In the genomic region with DNA sequence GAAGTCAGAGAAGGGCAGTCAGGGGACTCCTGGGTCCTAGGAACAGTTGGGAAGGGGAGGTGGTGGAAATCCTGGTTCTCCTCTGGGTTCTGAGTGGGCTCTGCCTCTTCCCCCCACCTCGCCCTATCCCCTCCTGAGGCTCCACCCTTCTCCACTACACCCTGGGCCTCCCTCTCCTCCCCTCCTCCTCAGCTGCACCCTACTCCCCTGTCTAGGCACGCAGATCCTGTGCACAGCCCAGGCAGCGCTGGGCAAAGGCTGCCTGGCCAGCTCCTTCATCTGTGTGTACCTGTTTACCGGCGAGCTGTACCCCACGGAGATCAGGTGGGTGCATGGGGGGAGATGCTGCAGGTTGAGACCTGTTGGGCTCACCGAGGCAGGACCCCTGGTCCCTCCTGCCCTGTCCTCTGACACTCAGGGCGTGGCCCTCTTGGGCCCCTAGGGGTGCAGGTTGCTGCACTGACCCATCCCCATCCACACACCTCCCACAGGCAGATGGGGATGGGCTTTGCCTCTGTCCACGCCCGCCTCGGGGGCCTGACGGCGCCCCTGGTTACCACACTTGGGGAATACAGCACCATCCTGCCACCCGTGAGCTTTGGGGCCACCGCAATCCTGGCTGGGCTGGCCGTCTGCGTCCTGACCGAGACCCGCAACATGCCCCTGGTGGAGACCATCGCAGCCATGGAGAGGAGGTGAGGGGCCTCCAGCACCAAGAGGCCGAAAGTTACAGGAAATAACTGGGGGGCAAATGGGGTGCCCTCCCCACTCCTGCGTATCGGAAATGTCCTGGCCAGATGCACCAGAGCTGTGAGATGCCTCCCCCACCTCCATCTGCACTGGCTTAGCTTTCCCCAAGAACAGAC, we compare ENCODE assay signal across 23 cellular contexts. TPM values are rescaled to one million over a fixed set of nuclear protein-coding genes. Genes with fewer than 3 reads are reported as not detected.
A peak's percentile ranks its signal among the peaks of the same experiment; 100 is the strongest.
DNase-seq lines count a peak whose midpoint lies in the region; ATAC-seq and TF ChIP-seq lines count a peak whose summit lies in the region.
"Had no signal": no experiment of that assay in that cellular context is flagged by ENCODE, and none has a peak within 500 bp of the region (broad histone marks: within the 10 kb centered on the region; RNA-seq: fewer than 3 reads in every experiment).

No MANE protein-coding gene starts in this region.

- H3K9me3 ChIP-seq in left ventricle myocardium inferior (replicated peaks) (no peaks in the 10 kb centered on the region), neural progenitor cell (ENCODE audit: low read depth) (no peaks in the 10 kb centered on the region), mesenchymal stem cell (ENCODE audit: control insufficient read depth, low read length) (no peaks in the 10 kb centered on the region)

- H3K4me2 ChIP-seq in neural progenitor cell (no peak overlapping the region), mesenchymal stem cell (ENCODE audit: low read length, poor library complexity, severe bottlenecking) (no peak overlapping the region)
- H3K4me2 ChIP-seq: KMS-11 had no signal

- H3K4me1 ChIP-seq in left ventricle myocardium inferior = no peaks in the 10 kb centered on the region
- no peaks in the 10 kb centered on the region for H3K4me1 ChIP-seq in neural progenitor cell
- H3K4me1 ChIP-seq in mesenchymal stem cell (ENCODE audit: control insufficient read depth, insufficient read depth, low read depth, low read length) = no peaks in the 10 kb centered on the region

- no peaks in the 10 kb centered on the region for H4K20me1 ChIP-seq in neural progenitor cell (ENCODE audit: low read depth)

- H2BK12ac ChIP-seq in mesenchymal stem cell (ENCODE audit: low read length in 2 of 2) = no peak overlapping the region

- no peak overlapping the region for H3K27ac Mint-ChIP-seq in chondrocyte (ENCODE audit: unreplicated experiment)
- peak overlapping the region; percentile 78 for H3K27ac Mint-ChIP-seq in neural progenitor cell
- H3K27ac Mint-ChIP-seq in stimulated activated memory B cell treated with anti-CD40 and anti-IgM and Interleukin-4, amounts not matched to agents 10 μg/mL and 1 μg/mL and 100 μg/mL, for 72 hours = no peak overlapping the region
- H3K27ac Mint-ChIP-seq in naive thymus-derived CD8-positive, alpha-beta T cell = peak overlapping the region in 1 of 10 donors; percentile 85
- H3K27ac Mint-ChIP-seq: CD4-positive, CD25-positive, alpha-beta regulatory T cell had no signal

- intact Hi-C loops in Right ventricle myocardium inferior (cut with DNase I) = no loop called here
- intact Hi-C loops in left ventricle myocardium inferior (cut with micrococcal nuclease) = no loop called here

- no peaks in the 10 kb centered on the region for H3F3A ChIP-seq in neural progenitor cell (ENCODE audit: low read depth)

- H3K9me3 Mint-ChIP-seq in chondrocyte (ENCODE audit: low read depth) (no peaks in the 10 kb centered on the region), neural progenitor cell (peaks cover 3% of the 10 kb centered on the region)
- H3K9me3 Mint-ChIP-seq in stimulated activated memory B cell treated with anti-CD40 and anti-IgM and Interleukin-4, amounts not matched to agents 10 μg/mL and 1 μg/mL and 100 μg/mL, for 72 hours = no peaks in the 10 kb centered on the region
- H3K9me3 Mint-ChIP-seq in naive thymus-derived CD8-positive, alpha-beta T cell = no peaks in the 10 kb centered on the region
- H3K9me3 Mint-ChIP-seq: CD4-positive, CD25-positive, alpha-beta regulatory T cell; H9 had no signal

- H3K27ac ChIP-seq in left ventricle myocardium inferior (replicated peaks) = no peak overlapping the region
- H3K27ac ChIP-seq in neural progenitor cell = no peak overlapping the region
- no peak overlapping the region for H3K27ac ChIP-seq in caudate nucleus (ENCODE audit: low read depth, low read length)
- H3K27ac ChIP-seq in mesenchymal stem cell (ENCODE audit: low read length, poor library complexity, severe bottlenecking) = no peak overlapping the region
- H3K27ac ChIP-seq: KMS-11, RWPE1 had no signal

- POLR2A ChIA-PET in naive thymus-derived CD8-positive, alpha-beta T cell (lab: Charles Lee) = no interaction called here

- DNase-seq in Right ventricle myocardium inferior (ENCODE audit: missing footprints) (no peak), left ventricle myocardium inferior (no peak), chondrocyte (ENCODE audit: low spot score) (peak; percentile 80), neural progenitor cell (ENCODE audit: low spot score) (no peak), caudate nucleus (lab: John Stamatoyannopoulos, UW) (no peak), mesenchymal stem cell (no peak)
- DNase-seq in naive thymus-derived CD8-positive, alpha-beta T cell = no peak
- DNase-seq: 8988T; CD4-positive, CD25-positive, alpha-beta regulatory T cell; H9; IMR-90; NCI-H1048; NCI-H1417; NCI-H1694; NCI-H2029 treated with DMSO at 0.1 percent for 48 hours; NCI-H446 treated with DMSO at 0.1 percent for 48 hours; NCI-H526; NCI-H82; NK-92 treated with Interleukin-12 subunit alpha and Interleukin-12 subunit beta, amount 100 ng/mL, for 24 hours; SHP77 treated with DMSO at 0.1 percent for 48 hours had no signal

- H4K8ac ChIP-seq in mesenchymal stem cell (ENCODE audit: low read length) = no peak overlapping the region

- H3K79me1 ChIP-seq in mesenchymal stem cell (replicated peaks; ENCODE audit: low read length, poor library complexity, severe bottlenecking) = no peaks in the 10 kb centered on the region

- no peak overlapping the region for H2BK15ac ChIP-seq in mesenchymal stem cell (ENCODE audit: low read depth, poor library complexity, severe bottlenecking)

- H3K18ac ChIP-seq in mesenchymal stem cell (ENCODE audit: low read depth in 1 of 2, low read length in 2 of 2) = no peak overlapping the region

- H3K4me3 ChIP-seq in left ventricle myocardium inferior (no peak overlapping the region), neural progenitor cell (no peak overlapping the region), mesenchymal stem cell (ENCODE audit: insufficient read depth in 1 of 2, low read depth in 1 of 2, low read length in 2 of 2) (no peak overlapping the region)

- H3K4ac ChIP-seq in mesenchymal stem cell (ENCODE audit: low read depth in 1 of 2, low read length in 2 of 2) = no peak overlapping the region

- TF ChIP-seq CTCF in left ventricle myocardium inferior (IDR thresholded peaks at IDR 0.05; ENCODE audit: borderline replicate concordance) = no peak
- TF ChIP-seq CTCF in chondrocyte (IDR thresholded peaks at IDR 0.05) = no peak
- TF ChIP-seq CTCF in neural progenitor cell (IDR thresholded peaks at IDR 0.05) = no peak

- no peaks in the 10 kb centered on the region for H3K79me2 ChIP-seq in neural progenitor cell (ENCODE audit: low read depth)

- H3K27me3 ChIP-seq in left ventricle myocardium inferior (ENCODE audit: low read depth) = no peaks in the 10 kb centered on the region
- H3K27me3 ChIP-seq in neural progenitor cell = no peaks in the 10 kb centered on the region
- peaks cover 0 to 12% of the 10 kb centered on the region in 2 experiments for H3K27me3 ChIP-seq in mesenchymal stem cell (ENCODE audit: control insufficient read depth in 1 of 2, insufficient read depth in 1 of 2, low read length in 2 of 2)

- H3K23ac ChIP-seq in mesenchymal stem cell (ENCODE audit: low read length in 2 of 2) = no peak overlapping the region

- 68% methylated on average over 21 of the region's 23 CpGs for whole genome bisulfite sequencing in mesenchymal stem cell

- H3K14ac ChIP-seq in mesenchymal stem cell (ENCODE audit: low read length in 2 of 2) = no peak overlapping the region

- H3K36me3 Mint-ChIP-seq in chondrocyte (ENCODE audit: low read depth) (no peaks in the 10 kb centered on the region), neural progenitor cell (no peaks in the 10 kb centered on the region)
- H3K36me3 Mint-ChIP-seq in stimulated activated memory B cell treated with anti-CD40 and anti-IgM and Interleukin-4, amounts not matched to agents 10 μg/mL and 1 μg/mL and 100 μg/mL, for 72 hours = no peaks in the 10 kb centered on the region
- H3K36me3 Mint-ChIP-seq in naive thymus-derived CD8-positive, alpha-beta T cell = no peaks in the 10 kb centered on the region
- H3K36me3 Mint-ChIP-seq: CD4-positive, CD25-positive, alpha-beta regulatory T cell had no signal

- H2AFZ ChIP-seq in neural progenitor cell (replicated peaks) (peak overlapping the region; percentile 34), mesenchymal stem cell (ENCODE audit: low read depth, low read length) (no peak overlapping the region)

- no peak overlapping the region for H2BK120ac ChIP-seq in mesenchymal stem cell (ENCODE audit: low read depth, low read length)

- peaks cover 2% of the 10 kb centered on the region for H3K27me3 Mint-ChIP-seq in chondrocyte (ENCODE audit: low read depth)
- H3K27me3 Mint-ChIP-seq in neural progenitor cell (ENCODE audit: insufficient read depth, low read depth) = peaks cover 8% of the 10 kb centered on the region
- H3K27me3 Mint-ChIP-seq in stimulated activated memory B cell treated with anti-CD40 and anti-IgM and Interleukin-4, amounts not matched to agents 10 μg/mL and 1 μg/mL and 100 μg/mL, for 72 hours = no peaks in the 10 kb centered on the region
- H3K27me3 Mint-ChIP-seq in naive thymus-derived CD8-positive, alpha-beta T cell = peaks cover 0 to 4% (median 0%) of the 10 kb centered on the region in 5 donors

- H2AK5ac ChIP-seq in mesenchymal stem cell (ENCODE audit: low read length, severe bottlenecking) = no peak overlapping the region

- H3K9ac ChIP-seq in neural progenitor cell (no peak overlapping the region), mesenchymal stem cell (ENCODE audit: low read length) (no peak overlapping the region)
- H3K9ac ChIP-seq: KMS-11 had no signal

- no peak overlapping the region for H4K91ac ChIP-seq in mesenchymal stem cell (ENCODE audit: low read length)

- ATAC-seq in Right ventricle myocardium inferior = peak; percentile 13
- peak; percentile 41 for ATAC-seq in stimulated activated memory B cell treated with anti-CD40 and anti-IgM and Interleukin-4, amounts not matched to agents 10 μg/mL and 1 μg/mL and 100 μg/mL, for 72 hours
- no peak for ATAC-seq in naive thymus-derived CD8-positive, alpha-beta T cell

- no peaks in the 10 kb centered on the region for H3K4me1 Mint-ChIP-seq in chondrocyte (ENCODE audit: low read depth)
- peaks cover 9% of the 10 kb centered on the region for H3K4me1 Mint-ChIP-seq in neural progenitor cell
- no peaks in the 10 kb centered on the region for H3K4me1 Mint-ChIP-seq in stimulated activated memory B cell treated with anti-CD40 and anti-IgM and Interleukin-4, amounts not matched to agents 10 μg/mL and 1 μg/mL and 100 μg/mL, for 72 hours
- H3K4me1 Mint-ChIP-seq in naive thymus-derived CD8-positive, alpha-beta T cell = no peaks in the 10 kb centered on the region
- H3K4me1 Mint-ChIP-seq: CD4-positive, CD25-positive, alpha-beta regulatory T cell had no signal

- no peak overlapping the region for H2BK5ac ChIP-seq in mesenchymal stem cell (ENCODE audit: low read depth, low read length, poor library complexity, severe bottlenecking)

- H3K4me3 Mint-ChIP-seq in chondrocyte (ENCODE audit: unreplicated experiment) (no peak overlapping the region), neural progenitor cell (no peak overlapping the region)
- no peak overlapping the region for H3K4me3 Mint-ChIP-seq in stimulated activated memory B cell treated with anti-CD40 and anti-IgM and Interleukin-4, amounts not matched to agents 10 μg/mL and 1 μg/mL and 100 μg/mL, for 72 hours
- H3K4me3 Mint-ChIP-seq in naive thymus-derived CD8-positive, alpha-beta T cell = no peak overlapping the region
- H3K4me3 Mint-ChIP-seq: CD4-positive, CD25-positive, alpha-beta regulatory T cell; H9 had no signal

- H3K36me3 ChIP-seq in left ventricle myocardium inferior (no peaks in the 10 kb centered on the region), neural progenitor cell (no peaks in the 10 kb centered on the region), mesenchymal stem cell (ENCODE audit: control insufficient read depth in 1 of 2, insufficient read depth in 2 of 2, low read depth in 1 of 2, low read length in 2 of 2) (no peaks in the 10 kb centered on the region)

RNA-seq across cellular contexts. Expression of gene POLA2, which starts 25.3 kb away (rescaled TPM):
- total RNA-seq in Right ventricle myocardium inferior = 2.9 TPM
- total RNA-seq in left ventricle myocardium inferior = 3.8 TPM
- 5.7 to 19.0 TPM (median 6.2 TPM) in 3 replicates for total RNA-seq in chondrocyte
- 33.3 and 47.7 TPM in 2 replicates for total RNA-seq in neural progenitor cell (ENCODE audit: low replicate concordance)
- polyA plus RNA-seq in mesenchymal stem cell (2013, experiment 1 of 2) = 2.6 TPM
- polyA plus RNA-seq in mesenchymal stem cell (2013, experiment 2 of 2) = 3.4 TPM
- 10 to 100 TPM; 24.5 to 24.7 TPM for total RNA-seq in naive thymus-derived CD8-positive, alpha-beta T cell
- 10 to 100 TPM in 2 of 3 donors, 1 to 10 TPM in 1; 9.7 to 13.5 (median 10.9) TPM for polyA plus RNA-seq in naive thymus-derived CD8-positive, alpha-beta T cell

RNA-seq across cellular contexts. Expression of gene CAPN1, which starts 54.7 kb away (rescaled TPM):
- total RNA-seq in Right ventricle myocardium inferior = 82.9 TPM
- 74.6 TPM for total RNA-seq in left ventricle myocardium inferior
- total RNA-seq in chondrocyte = 120 to 130 TPM (median 127 TPM) in 3 replicates
- total RNA-seq in neural progenitor cell (ENCODE audit: low replicate concordance) = 24.3 and 57.3 TPM in 2 replicates
- 166 TPM for polyA plus RNA-seq in mesenchymal stem cell (2013, experiment 1 of 2)
- polyA plus RNA-seq in mesenchymal stem cell (2013, experiment 2 of 2) = 168 TPM
- total RNA-seq in naive thymus-derived CD8-positive, alpha-beta T cell = 100 to 1,000 TPM in 1 of 2 experiments, 10 to 100 TPM in 1; 99.5 to 106 TPM
- polyA plus RNA-seq in naive thymus-derived CD8-positive, alpha-beta T cell = 10 to 100 TPM; 75.6 to 79.2 (median 78.9) TPM

Comparison
In these comparisons a context has a peak if more than half of its experiments do, and no peak if none do; other contexts are left out.
1. ATAC-seq: peak in Right ventricle myocardium inferior (single experiment) and stimulated activated memory B cell treated with anti-CD40 and anti-IgM and Interleukin-4, amounts not matched to agents 10 μg/mL and 1 μg/mL and 100 μg/mL, for 72 hours (single experiment); none in naive thymus-derived CD8-positive, alpha-beta T cell (0 of 2).